ENCODE assay signal across 10 cellular contexts in the genomic region with DNA sequence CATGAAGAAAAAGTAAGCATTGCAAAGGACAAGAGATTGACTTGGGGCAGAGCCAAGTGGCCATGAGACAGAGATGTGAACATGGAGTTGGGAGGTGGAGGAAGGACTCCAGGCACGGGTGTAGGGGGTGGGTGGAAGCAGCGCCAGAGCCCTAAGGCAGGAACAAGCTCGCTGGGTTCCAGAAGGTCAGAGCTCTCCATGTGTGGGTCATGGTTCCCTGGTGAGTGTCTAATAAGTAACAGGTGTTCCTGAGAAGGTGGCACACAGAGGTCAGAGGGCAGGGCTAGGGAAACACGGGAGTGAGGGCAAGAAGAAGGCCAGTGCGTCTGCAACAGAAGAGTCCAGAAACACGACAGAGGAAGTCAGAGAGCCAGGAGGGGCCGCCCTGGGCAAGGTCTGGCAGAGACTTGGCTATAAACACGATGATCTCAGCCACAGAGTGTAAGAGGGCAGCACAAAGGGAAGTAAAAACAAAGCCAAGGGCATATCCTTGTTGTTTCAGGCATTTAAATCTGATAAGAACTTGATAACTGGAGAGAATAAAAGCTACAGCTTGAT.
A peak's percentile ranks its signal among the peaks of the same experiment; 100 is the strongest.
DNase-seq lines count a peak whose midpoint lies in the region; ATAC-seq lines count a peak whose summit lies in the region.
"Had no signal": no experiment of that assay in that cellular context is flagged by ENCODE, and none has a peak within 500 bp of the region (broad histone marks: within the 10 kb centered on the region; RNA-seq: fewer than 3 reads in every experiment).

No MANE protein-coding gene starts in this region.

- ATAC-seq in HG03280 (IDR thresholded peaks at IDR 0.05; ENCODE audit: unreplicated experiment) (no peak), GM21619 (IDR thresholded peaks at IDR 0.05; ENCODE audit: unreplicated experiment) (no peak), GM19397 (IDR thresholded peaks at IDR 0.05; ENCODE audit: unreplicated experiment) (no peak)
- ATAC-seq: activated CD8-positive, alpha-beta T cell treated with anti-CD3 and anti-CD28 coated beads for 36 hours; CD8-positive, alpha-beta T cell had no signal

- peak; percentile 22 to 35 for DNase-seq in AML-193 (lab: John Stamatoyannopoulos, UW)
- DNase-seq in NCI-H146 treated with DMSO at 0.1 percent for 48 hours (lab: John Stamatoyannopoulos, UW; ENCODE audit: unreplicated experiment) = peak; percentile 72
- DNase-seq in cerebellar cortex (ENCODE audit: low spot score) = peak; percentile 74
- peak; percentile 37 for DNase-seq in midbrain (lab: John Stamatoyannopoulos, UW)
- DNase-seq in NCI-H345 treated with DMSO at 0.1 percent for 48 hours (lab: John Stamatoyannopoulos, UW; ENCODE audit: unreplicated experiment) = no peak
- DNase-seq: activated CD8-positive, alpha-beta T cell treated with anti-CD3 and anti-CD28 coated beads for 36 hours; CD8-positive, alpha-beta T cell had no signal
